ENCODE assay signal across 8 cellular contexts in the genomic region with DNA sequence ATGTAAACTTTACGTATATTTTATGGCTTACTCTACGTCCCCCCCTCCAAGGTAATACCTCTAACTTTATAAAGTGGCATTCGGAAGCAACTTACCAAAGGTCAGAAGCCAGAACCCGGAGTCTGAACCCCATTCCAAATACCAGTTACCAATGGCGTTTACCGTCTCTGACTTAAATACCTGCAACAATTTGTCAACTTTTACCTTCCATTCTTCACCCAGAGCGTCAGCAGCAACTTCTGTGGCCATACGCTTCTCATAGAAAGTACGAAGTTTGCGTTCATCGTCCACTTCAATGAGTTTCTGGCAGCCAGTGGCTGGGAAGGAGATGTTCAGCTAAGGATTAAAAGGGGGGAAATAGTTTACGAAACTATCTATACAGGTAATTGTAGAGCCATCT. TPM values are rescaled to one million over a fixed set of nuclear protein-coding genes. Genes with fewer than 3 reads are reported as not detected.
DNase-seq lines count a peak whose midpoint lies in the region; ATAC-seq, FAIRE-seq and TF ChIP-seq lines count a peak whose summit lies in the region.

No MANE protein-coding gene starts in this region.

- DNase-seq in right atrium auricular region (ENCODE audit: low spot score) = no peak
- DNase-seq in left ventricle myocardium superior = no peak
- no peak for DNase-seq in K562 (ENCODE audit: extremely low read depth in 1 of 4, low spot score in 3 of 4)
- peak; percentile 2 to 12 for DNase-seq in memory B cell (ENCODE audit: low spot score in 2 of 2)
- DNase-seq in aorta = no peak
- no peak for DNase-seq in NCI-H345 treated with DMSO at 0.1 percent for 48 hours (lab: John Stamatoyannopoulos, UW; ENCODE audit: unreplicated experiment)
- DNase-seq in SHP77 (lab: John Stamatoyannopoulos, UW) = no peak

- H3K4me1 ChIP-seq in right atrium auricular region (peaks cover 0 to 23% of the 10 kb centered on the region in 2 donors), K562 (replicated peaks in 1 of 2; ENCODE audit: control insufficient read depth in 2 of 2, insufficient read depth in 2 of 2, low read length in 2 of 2) (peaks cover 0 to 4% of the 10 kb centered on the region in 2 experiments; a peak in 2 of 5 replicates), aorta (ENCODE audit: control insufficient read depth in 1 of 2, insufficient read depth in 2 of 2, low read length in 2 of 2) (no peaks in the 10 kb centered on the region)

- H3K9me3 Mint-ChIP-seq in memory B cell = peaks cover 2% of the 10 kb centered on the region

- H3K27me3 Mint-ChIP-seq in memory B cell = no peaks in the 10 kb centered on the region

- intact Hi-C loops in left ventricle myocardium superior (cut with micrococcal nuclease) (no loop called here), K562 (cut with micrococcal nuclease) (loop anchor here (5.0 kb wide), 1 partner anchor 147 kb away; a partner anchor contains a TSS), aorta (cut with DNase I) (loop anchor here (5.0 kb wide), 1 partner anchor 78 kb away; no protein-coding TSS in a partner anchor)

- BruUV-seq in K562 (replicated peaks; lab: Mats Ljungman, UMichigan) = no TSS peak

- peak overlapping the region; percentile 95 for H3K4me2 ChIP-seq in K562 (ENCODE audit: insufficient read depth, low read length)

- POLR2A ChIA-PET in K562 (lab: Yijun Ruan, JAX) = interaction anchor here (0.6 to 1.9 kb wide), 6 partner anchors 9 to 255 kb away, joined by 3 to 8 read pairs (median 4); no protein-coding TSS in a partner anchor

- no peak for TF ChIP-seq EP300 in K562 (IDR thresholded peaks at IDR 0.05; ENCODE audit: low read length)

- H3K4me3 ChIP-seq in right atrium auricular region (peak overlapping the region; percentile 63 to 73), K562 (peak overlapping the region; percentile 92), aorta (ENCODE audit: low read length in 2 of 2) (peak overlapping the region; percentile 54 to 57)

- peaks cover 29% of the 10 kb centered on the region for H3K36me3 Mint-ChIP-seq in memory B cell

- peaks cover 47% of the 10 kb centered on the region for H3K36me3 ChIP-seq in right atrium auricular region
- peaks cover 56% of the 10 kb centered on the region for H3K36me3 ChIP-seq in K562 (ENCODE audit: control insufficient read depth, insufficient read depth, low read length)
- H3K36me3 ChIP-seq in aorta (ENCODE audit: control insufficient read depth in 1 of 2, insufficient read depth in 2 of 2, low read length in 1 of 2) = peaks cover 0 to 8% of the 10 kb centered on the region in 2 donors

- 2% methylated on average over 12 of the region's 12 CpGs for WGBS in K562 (ENCODE audit: insufficient coverage, low coverage, missing lambda C conversion rate)
- WGBS in aorta, 2 donors = 3 to 5% methylated on average over 12 of the region's 12 CpGs

- FAIRE-seq in K562 (lab: Jason Lieb, UNC) = no peak

- CTCF ChIA-PET in K562 (lab: Yijun Ruan, JAX; ENCODE audit: low intra/inter-chr PET ratio) = no interaction called here

- H3K27me3 ChIP-seq in right atrium auricular region (no peaks in the 10 kb centered on the region), K562 (ENCODE audit: control insufficient read depth in 2 of 2, insufficient read depth in 2 of 2, low read length in 2 of 2) (no peaks in the 10 kb centered on the region), aorta (ENCODE audit: control insufficient read depth in 1 of 2, insufficient read depth in 2 of 2, low read length in 1 of 2) (no peaks in the 10 kb centered on the region)

- no peak for TF ChIP-seq CTCF in right atrium auricular region (IDR thresholded peaks at IDR 0.05)
- TF ChIP-seq CTCF in K562 (IDR thresholded peaks at IDR 0.05 in 2 of 3, conservative IDR thresholded peaks at IDR 0.05 in 1 of 3; ENCODE audit: insufficient read depth in 2 of 3, low read depth in 1 of 3, low read length in 3 of 3) = no peak

- no peak for TF ChIP-seq POLR2A in K562 (conservative IDR thresholded peaks at IDR 0.05)

- H3K4me3 Mint-ChIP-seq in memory B cell = peak overlapping the region; percentile 97

- H4K20me1 ChIP-seq in K562 (replicated peaks; ENCODE audit: control insufficient read depth, insufficient read depth, low read length) = 0 out of 2 replicates have a peak, but pooled peaks cover 11% of the 10 kb centered on the region

- peak overlapping the region; percentile 98 for H3K27ac Mint-ChIP-seq in memory B cell

- H3K79me2 ChIP-seq in K562 (ENCODE audit: control insufficient read depth, insufficient read depth, low read length) = peaks cover 53% of the 10 kb centered on the region

- TF ChIP-seq RAD21 in K562 (CRISPR knock-in tag; conservative IDR thresholded peaks at IDR 0.05 in 1 of 2, IDR thresholded peaks at IDR 0.05 in 1 of 2) = no peak

- no peaks in the 10 kb centered on the region for H3K9me3 ChIP-seq in right atrium auricular region
- H3K9me3 ChIP-seq in K562 (replicated peaks; ENCODE audit: control insufficient read depth, insufficient read depth, low read depth, low read length) = no peaks in the 10 kb centered on the region
- H3K9me3 ChIP-seq in aorta (ENCODE audit: control insufficient read depth, low read length) = no peaks in the 10 kb centered on the region

- ATAC-seq in left ventricle myocardium superior = no peak
- ATAC-seq in K562 = no peak
- no peak for ATAC-seq in memory B cell (ENCODE audit: low read depth)
- no peak for ATAC-seq in aorta (ENCODE audit: low FRiP score)
- ATAC-seq in HG03460 (IDR thresholded peaks at IDR 0.05; ENCODE audit: unreplicated experiment) = no peak

- no peaks in the 10 kb centered on the region for H3K9me1 ChIP-seq in K562 (ENCODE audit: control insufficient read depth, insufficient read depth, low read length)

- H3K9ac ChIP-seq in K562 (ENCODE audit: insufficient read depth in 1 of 2, low read depth in 2 of 2, low read length in 2 of 2) = peak overlapping the region; percentile 84 to 99

- no peak overlapping the region for H2AFZ ChIP-seq in K562 (ENCODE audit: low read depth, low read length)

- H3K27ac ChIP-seq in right atrium auricular region = peak overlapping the region; percentile 91 to 93
- H3K27ac ChIP-seq in K562 (ENCODE audit: extremely low read depth, low read depth, low read length) = peak overlapping the region; percentile 88
- peak overlapping the region; percentile 20 to 34 for H3K27ac ChIP-seq in aorta (ENCODE audit: low read depth in 1 of 2, low read length in 2 of 2)

- peaks cover 33% of the 10 kb centered on the region for H3K4me1 Mint-ChIP-seq in memory B cell

- in situ Hi-C loops in K562 (cut with MboI) = no loop called here

TF ChIP-seq in K562, 482 proteins besides CTCF, POLR2A, EP300 and RAD21 (continues in another document):
- TF ChIP-seq IFI16 (CRISPR knock-in tag; IDR thresholded peaks at IDR 0.05) (no peak), WHSC1 (IDR thresholded peaks at IDR 0.05; ENCODE audit: low read length) (no peak), ZBTB17 (CRISPR knock-in tag; IDR thresholded peaks at IDR 0.05) (no peak), ZNF75A (CRISPR knock-in tag; IDR thresholded peaks at IDR 0.05) (no peak), ZNF217 (CRISPR knock-in tag; IDR thresholded peaks at IDR 0.05) (no peak)

RNA-seq across cellular contexts. Expression of a gene that starts 0.8 kb away (rescaled TPM):
- total RNA-seq in right atrium auricular region (100 to 1,000 TPM; 526 to 885 TPM), left ventricle myocardium superior (884 TPM), K562 (2014; rRNA removed) (1,560 and 1,759 TPM in 2 replicates), K562 (2014; rRNA removed; fragmentation: Illumina TruSeq; extraction: Trizol) (1,875 and 2,117 TPM in 2 replicates), K562 (2015; rRNA removed; fragmentation: Illumina TruSeq; extraction: Trizol) (1,547 and 1,618 TPM in 2 replicates), K562 (2021) (1,828 and 2,031 TPM in 2 replicates), aorta (1,000 to 10,000 TPM; 1,566 to 1,650 TPM)
- total RNA-seq in K562 (2011; cell fraction: chromatin; rRNA removed; ENCODE audit: low replicate concordance) = 254 and 444 TPM in 2 replicates
- 264 and 294 TPM in 2 replicates for total RNA-seq in K562 (2011; cell fraction: nucleolus; rRNA removed)
- 425 and 658 TPM in 2 replicates for total RNA-seq in K562 (2011; cell fraction: nucleoplasm; rRNA removed)
- polyA plus RNA-seq in K562 (2011; rRNA removed) (2,026 and 2,185 TPM in 2 replicates), K562 (2014; fragmentation: Illumina TruSeq; extraction: Trizol) (1,696 and 2,068 TPM in 2 replicates), K562 (2014; fragmentation: Nextera tagmentation; extraction: Ambion mirVana) (1,000 to 10,000 TPM; 2,704 to 2,780 TPM), K562 (2014; rRNA removed) (1,891 and 2,172 TPM in 2 replicates), aorta (1,000 to 10,000 TPM; 2,810 to 4,452 TPM)
- polyA plus RNA-seq in K562 (2011; cell fraction: cytosol; rRNA removed) = 623 and 1,163 TPM in 2 replicates
- 414 and 753 TPM in 2 replicates for polyA plus RNA-seq in K562 (2011; cell fraction: nucleus; rRNA removed)
- 1,569 and 2,256 TPM in 2 replicates for polyA plus RNA-seq in K562 (2012)
- polyA minus RNA-seq in K562 (2011; rRNA and poly(A)+ RNA removed) = 1,346 and 1,378 TPM in 2 replicates
- 320 and 414 TPM in 2 replicates for polyA minus RNA-seq in K562 (2011; cell fraction: cytosol; rRNA and poly(A)+ RNA removed)
- polyA minus RNA-seq in K562 (2011; cell fraction: nucleus; rRNA and poly(A)+ RNA removed) = 194 and 348 TPM in 2 replicates

RNA-seq across cellular contexts. Expression of a gene that starts 29.5 kb away (rescaled TPM):
- total RNA-seq in right atrium auricular region (1 to 10 TPM; 3.5 to 5.5 TPM), left ventricle myocardium superior (3.4 TPM), K562 (2014; rRNA removed) (1.7 and 2.4 TPM in 2 replicates), K562 (2014; rRNA removed; fragmentation: Illumina TruSeq; extraction: Trizol) (3.5 and 3.7 TPM in 2 replicates), K562 (2015; rRNA removed; fragmentation: Illumina TruSeq; extraction: Trizol) (3.5 and 3.7 TPM in 2 replicates), K562 (2021) (3.4 TPM in 2 replicates), aorta (10 to 100 TPM in 1 of 2 donors, 1 to 10 TPM in 1; 4.9 to 11.2 TPM)
- total RNA-seq in K562 (2011; cell fraction: chromatin; rRNA removed; ENCODE audit: low replicate concordance) = 7.6 and 8.6 TPM in 2 replicates
- total RNA-seq in K562 (2011; cell fraction: nucleolus; rRNA removed) = 8.7 and 9.3 TPM in 2 replicates
- 10.0 and 10.5 TPM in 2 replicates for total RNA-seq in K562 (2011; cell fraction: nucleoplasm; rRNA removed)
- polyA plus RNA-seq in K562 (2011; rRNA removed) (4.6 and 4.8 TPM in 2 replicates), K562 (2014; fragmentation: Illumina TruSeq; extraction: Trizol) (3.0 TPM in 2 replicates), K562 (2014; fragmentation: Nextera tagmentation; extraction: Ambion mirVana) (under 1 TPM; 0.17 to 0.23 TPM), K562 (2014; rRNA removed) (2.1 and 3.4 TPM in 2 replicates), aorta (1 to 10 TPM; 1.0 to 1.8 TPM)
- 3.8 and 4.4 TPM in 2 replicates for polyA plus RNA-seq in K562 (2011; cell fraction: cytosol; rRNA removed)
- 2.2 and 2.6 TPM in 2 replicates for polyA plus RNA-seq in K562 (2011; cell fraction: nucleus; rRNA removed)
- polyA plus RNA-seq in K562 (2012) = 1.9 and 2.3 TPM in 2 replicates
- polyA minus RNA-seq in K562 (2011; rRNA and poly(A)+ RNA removed) = 11.8 and 12.1 TPM in 2 replicates
- polyA minus RNA-seq in K562 (2011; cell fraction: cytosol; rRNA and poly(A)+ RNA removed) = 2.3 and 6.5 TPM in 2 replicates
- 1.8 and 2.8 TPM in 2 replicates for polyA minus RNA-seq in K562 (2011; cell fraction: nucleus; rRNA and poly(A)+ RNA removed)

Comparison
In these comparisons a context has a peak if more than half of its experiments do, and no peak if none do; other contexts are left out.
1. DNase-seq: peak in memory B cell (2 of 2); none in right atrium auricular region (single experiment), left ventricle myocardium superior (single experiment), K562 (0 of 4), aorta (0 of 2), NCI-H345 treated with DMSO at 0.1 percent for 48 hours (single experiment) and SHP77 (0 of 2).
2. H3K27ac ChIP-seq: peak in every context shown above with its lines; median percentile 92 in right atrium auricular region; 88 in K562; 27 in aorta.
3. Peak in every context shown above with its lines, with median percentiles within 50 percentile points of each other: H3K4me3 ChIP-seq.